In genomic region chr18:37654034-37654433, GRCh38 we compare ENCODE assay signal across 1 cellular context.
TF ChIP-seq lines count a peak whose summit lies in the region.

No MANE protein-coding gene starts in this region.

TF ChIP-seq in GM23338, 12 proteins besides CTCF, POLR2A, EP300 and RAD21 (continued from another document):
- peak; percentile 67; the same call in 1 of the 2 replicates for TF ChIP-seq ZNF462 (CRISPR knock-in tag; IDR thresholded peaks at IDR 0.05)
- no peak for TF ChIP-seq ETS1 (IDR thresholded peaks at IDR 0.05)
